8 cellular contexts compared by ENCODE assay signal in the genomic region with DNA sequence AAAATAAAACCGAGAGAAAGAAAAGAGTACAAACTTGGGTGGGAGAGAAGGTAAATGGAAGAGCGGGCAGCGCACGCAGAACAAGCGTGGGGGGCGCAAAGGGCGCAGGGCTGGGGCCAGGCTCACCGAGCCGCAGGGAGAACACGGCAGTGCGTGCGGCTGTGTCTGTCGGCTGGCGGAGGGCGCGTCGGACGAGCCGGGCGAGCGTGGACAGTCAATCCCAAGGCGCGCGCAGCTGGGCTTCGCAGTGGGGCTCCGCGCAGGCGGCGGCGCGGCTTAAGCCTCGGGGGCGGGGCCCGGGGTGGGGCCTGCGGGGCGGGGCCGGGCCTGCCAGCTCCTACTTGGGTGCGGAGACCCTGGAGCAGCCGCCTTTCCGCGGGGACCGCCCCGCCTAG. TPM values are rescaled to one million over a fixed set of nuclear protein-coding genes. Genes with fewer than 3 reads are reported as not detected.
A peak's percentile ranks its signal among the peaks of the same experiment; 100 is the strongest.
DNase-seq lines count a peak whose midpoint lies in the region; ATAC-seq and TF ChIP-seq lines count a peak whose summit lies in the region.

A gene with protein sequence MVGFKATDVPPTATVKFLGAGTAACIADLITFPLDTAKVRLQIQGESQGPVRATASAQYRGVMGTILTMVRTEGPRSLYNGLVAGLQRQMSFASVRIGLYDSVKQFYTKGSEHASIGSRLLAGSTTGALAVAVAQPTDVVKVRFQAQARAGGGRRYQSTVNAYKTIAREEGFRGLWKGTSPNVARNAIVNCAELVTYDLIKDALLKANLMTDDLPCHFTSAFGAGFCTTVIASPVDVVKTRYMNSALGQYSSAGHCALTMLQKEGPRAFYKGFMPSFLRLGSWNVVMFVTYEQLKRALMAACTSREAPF (minus strand): TSS at position 249 of the 395 bp plus-strand sequence. CDS start 4,465 bp downstream, outside the sequence.

- peak; percentile 57 for ATAC-seq in GM19035 (IDR thresholded peaks at IDR 0.05; ENCODE audit: unreplicated experiment)
- peak; percentile 33 for ATAC-seq in HG03342 (IDR thresholded peaks at IDR 0.05; ENCODE audit: unreplicated experiment)

- no peaks in the 10 kb centered on the region for H3K27me3 Mint-ChIP-seq in activated CD4-positive, alpha-beta T cell treated with anti-CD3 and anti-CD28 coated beads, Interleukin-2, amount 10 ng/mL, durations not matched to agents 7 days and 5 days

- DNase-seq in AG09319 (ENCODE audit: extremely low read depth, low read depth), result peak; percentile 15
- peak; percentile 35 for DNase-seq in NCI-H524 treated with DMSO at 0.1 percent for 48 hours (lab: John Stamatoyannopoulos, UW)
- peak; percentile 88 for DNase-seq in activated CD4-positive, alpha-beta T cell treated with anti-CD3 and anti-CD28 coated beads, Interleukin-2, amount 10 ng/mL, durations not matched to agents 7 days and 5 days
- DNase-seq in dermis microvascular lymphatic vessel endothelial cell (ENCODE audit: low read depth in 2 of 2), result peak; percentile 45 to 88
- peak; percentile 68 to 96 for DNase-seq in lower leg skin (ENCODE audit: low spot score in 2 of 2)
- DNase-seq in stimulated activated CD4-positive, alpha-beta T cell treated with anti-CD3 and anti-CD28 coated beads, Interleukin-4, amount 100 ng/mL, for 4 hours, result peak; percentile 70 to 83

- H3K4me3 ChIP-seq in lower leg skin (ENCODE audit: low read depth, poor library complexity, severe bottlenecking), result peak within 1 kb of the TSS; percentile 31

- H3K9me3 Mint-ChIP-seq in activated CD4-positive, alpha-beta T cell treated with anti-CD3 and anti-CD28 coated beads, Interleukin-2, amount 10 ng/mL, durations not matched to agents 7 days and 5 days, result no peaks in the 10 kb centered on the region

- peak within 1 kb of the TSS; percentile 83 for H3K4me3 Mint-ChIP-seq in activated CD4-positive, alpha-beta T cell treated with anti-CD3 and anti-CD28 coated beads, Interleukin-2, amount 10 ng/mL, durations not matched to agents 7 days and 5 days

- WGBS in lower leg skin, 2 donors, result 2% methylated on average over 43 of the region's 43 CpGs

- peak in 1 of 2 donors; percentile 46 for TF ChIP-seq POLR2A in lower leg skin (IDR thresholded peaks at IDR 0.05)

- CTCF ChIA-PET in activated CD4-positive, alpha-beta T cell treated with anti-CD3 and anti-CD28 coated beads, Interleukin-2, amount 10 ng/mL, durations not matched to agents 7 days and 5 days (lab: Charles Lee), result interaction anchor here (0.9 to 1.3 kb wide), 6 partner anchors 10 to 167 kb away, joined by 3 to 4 read pairs (median 3); no protein-coding TSS in a partner anchor

- POLR2A ChIA-PET in activated CD4-positive, alpha-beta T cell treated with anti-CD3 and anti-CD28 coated beads, Interleukin-2, amount 10 ng/mL, durations not matched to agents 7 days and 5 days (lab: Charles Lee), result interaction anchor here (0.7 to 1.4 kb wide), 3 partner anchors 11 to 510 kb away, joined by 3 read pairs; no protein-coding TSS in a partner anchor

- intact Hi-C loops in lower leg skin (cut with DNase I; ENCODE audit: low total_unique reads), result no loop called here

- peaks cover 48% of the 10 kb centered on the region for H3K36me3 Mint-ChIP-seq in activated CD4-positive, alpha-beta T cell treated with anti-CD3 and anti-CD28 coated beads, Interleukin-2, amount 10 ng/mL, durations not matched to agents 7 days and 5 days (ENCODE audit: low read depth)

- TF ChIP-seq CTCF in AG09319 (IDR thresholded peaks at IDR 0.05; ENCODE audit: low read depth, low read length), result no peak
- TF ChIP-seq CTCF in lower leg skin (IDR thresholded peaks at IDR 0.05), result no peak

- peak within 1 kb of the TSS; percentile 94 for H3K27ac Mint-ChIP-seq in activated CD4-positive, alpha-beta T cell treated with anti-CD3 and anti-CD28 coated beads, Interleukin-2, amount 10 ng/mL, durations not matched to agents 7 days and 5 days

- H3K4me1 Mint-ChIP-seq in activated CD4-positive, alpha-beta T cell treated with anti-CD3 and anti-CD28 coated beads, Interleukin-2, amount 10 ng/mL, durations not matched to agents 7 days and 5 days, result peaks cover 48% of the 10 kb centered on the region

RNA-seq across cellular contexts. Expression of the gene that starts here (rescaled TPM):
- total RNA-seq in activated CD4-positive, alpha-beta T cell treated with anti-CD3 and anti-CD28 coated beads, Interleukin-2, amount 10 ng/mL, durations not matched to agents 7 days and 5 days, result 100 to 1,000 TPM; 326 to 344 TPM
- total RNA-seq in dermis microvascular lymphatic vessel endothelial cell, result 3.7 and 7.6 TPM in 2 replicates
- total RNA-seq in lower leg skin, result 10 to 100 TPM in 2 of 4 donors, 1 to 10 TPM in 2; 2.2 to 14.0 (median 10.1) TPM

Comparison
In these comparisons a context has a peak if more than half of its experiments do, and no peak if none do; other contexts are left out.
1. Peak in every context shown above with its lines: DNase-seq, ATAC-seq and H3K4me3 ChIP-seq.
2. RNA of the gene that starts here (total RNA-seq): 326 to 344 TPM in activated CD4-positive, alpha-beta T cell treated with anti-CD3 and anti-CD28 coated beads, Interleukin-2, amount 10 ng/mL, durations not matched to agents 7 days and 5 days; 2.2 to 14.0 TPM in lower leg skin and 3.7 to 7.6 TPM in dermis microvascular lymphatic vessel endothelial cell; every median in the first group is over 10 times any median in the second.
3. DNase-seq: peak in every context shown above with its lines; median percentile 88 in activated CD4-positive, alpha-beta T cell treated with anti-CD3 and anti-CD28 coated beads, Interleukin-2, amount 10 ng/mL, durations not matched to agents 7 days and 5 days; 82 in lower leg skin; 76 in stimulated activated CD4-positive, alpha-beta T cell treated with anti-CD3 and anti-CD28 coated beads, Interleukin-4, amount 100 ng/mL, for 4 hours; 66 in dermis microvascular lymphatic vessel endothelial cell; 35 in NCI-H524 treated with DMSO at 0.1 percent for 48 hours; 15 in AG09319.